12 cellular contexts compared by ENCODE assay signal in the genomic region with DNA sequence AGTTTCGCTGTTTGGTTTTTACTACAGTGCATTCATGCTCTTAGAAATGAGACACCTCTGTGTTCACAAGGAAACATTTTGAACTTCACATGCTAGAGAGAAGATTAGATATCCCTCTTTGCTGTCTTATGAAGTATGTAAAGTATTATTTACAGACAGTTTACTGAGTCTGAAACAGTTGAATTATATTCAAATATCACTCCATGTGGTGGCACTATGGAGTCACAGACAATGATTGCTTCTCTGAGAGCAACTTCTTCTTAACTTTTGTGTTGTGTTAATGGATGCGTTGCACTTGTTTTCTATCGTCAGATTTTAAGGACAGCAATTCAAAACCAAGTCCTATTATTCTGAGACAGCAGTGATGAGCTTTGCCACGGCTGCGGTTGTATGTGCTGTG.
DNase-seq lines count a peak whose midpoint lies in the region; ATAC-seq and TF ChIP-seq lines count a peak whose summit lies in the region.
"Had no signal": no experiment of that assay in that cellular context is flagged by ENCODE, and none has a peak within 500 bp of the region (broad histone marks: within the 10 kb centered on the region; RNA-seq: fewer than 3 reads in every experiment).

No MANE protein-coding gene starts in this region.

- peak; percentile 61 for TF ChIP-seq CTCF in LNCaP clone FGC (IDR thresholded peaks at IDR 0.05; ENCODE audit: control insufficient read depth, extremely low read depth, insufficient read depth)
- TF ChIP-seq CTCF in RWPE2 (IDR thresholded peaks at IDR 0.05; ENCODE audit: poor library complexity, severe bottlenecking): peak; percentile 24
- peak; percentile 15 to 36 (median 35) for TF ChIP-seq CTCF in right lobe of liver (IDR thresholded peaks at IDR 0.05)

- peaks cover 7% of the 10 kb centered on the region for H3K27me3 ChIP-seq in RWPE2 (ENCODE audit: insufficient read depth, poor library complexity, severe bottlenecking)
- H3K27me3 ChIP-seq in right lobe of liver: no peaks in the 10 kb centered on the region
- H3K27me3 ChIP-seq: cardiac muscle cell had no signal

- no peak for ATAC-seq in RWPE2 (ENCODE audit: low read depth)
- ATAC-seq in right lobe of liver: peak; percentile 25 to 58 (median 45)
- ATAC-seq in GM21825 (IDR thresholded peaks at IDR 0.05; ENCODE audit: unreplicated experiment): no peak

- H3K4me1 ChIP-seq in RWPE2 (ENCODE audit: insufficient read depth, poor library complexity, severe bottlenecking): no peaks in the 10 kb centered on the region
- no peaks in the 10 kb centered on the region for H3K4me1 ChIP-seq in right lobe of liver

- H3K36me3 ChIP-seq in RWPE2 (ENCODE audit: low read depth) (no peaks in the 10 kb centered on the region), right lobe of liver (no peaks in the 10 kb centered on the region)
- H3K36me3 ChIP-seq: cardiac muscle cell had no signal

- H3K4me3 ChIP-seq in LNCaP clone FGC (ENCODE audit: low read depth, low read length) (no peak overlapping the region), RWPE2 (ENCODE audit: severe bottlenecking) (no peak overlapping the region), right lobe of liver (no peak overlapping the region)
- H3K4me3 ChIP-seq: cardiac muscle cell had no signal

- intact Hi-C loops in right lobe of liver (cut with DNase I): no loop called here

- H3K9me3 ChIP-seq in RWPE2 (ENCODE audit: severe bottlenecking): peaks cover 2% of the 10 kb centered on the region
- no peaks in the 10 kb centered on the region for H3K9me3 ChIP-seq in right lobe of liver

- no peak for TF ChIP-seq POLR2A in right lobe of liver (IDR thresholded peaks at IDR 0.05)

- WGBS in right lobe of liver (ENCODE audit: insufficient coverage, low coverage, low lambda C conversion rate, missing lambda C conversion rate): 37% methylated on average over 5 of the region's 5 CpGs

- DNase-seq in COR-L47 (lab: John Stamatoyannopoulos, UW) (peak; percentile 26), LNCaP clone FGC (ENCODE audit: low read depth) (no peak), RWPE2 (ENCODE audit: low spot score) (no peak), right lobe of liver (no peak), HuH-7.5 (ENCODE audit: low spot score) (no peak), islet precursor cell (no peak)
- DNase-seq: activated gamma-delta T cell; GOT3; NCI-H2227 treated with DMSO at 0.1 percent for 48 hours; stimulated activated CD4-positive, alpha-beta T cell treated with anti-CD3 and anti-CD28 coated beads, Interleukin-15, amount 100 ng/mL, for 24 hours had no signal

- H3K27ac ChIP-seq in RWPE2 (ENCODE audit: poor library complexity, severe bottlenecking): no peak overlapping the region
- H3K27ac ChIP-seq in right lobe of liver: no peak overlapping the region
- H3K27ac ChIP-seq: cardiac muscle cell had no signal

Comparison
In these comparisons a context has a peak if more than half of its experiments do, and no peak if none do; other contexts are left out.
1. ATAC-seq: peak in right lobe of liver (4 of 4); none in RWPE2 (single experiment) and GM21825 (single experiment).
2. Peak in every context shown above with its lines, with median percentiles within 50 percentile points of each other: CTCF ChIP-seq.